In genomic region chr14:101360045-101360931, GRCh38 we compare ENCODE assay signal across 1 cellular context.
A peak's percentile ranks its signal among the peaks of the same experiment; 100 is the strongest.
TF ChIP-seq lines count a peak whose summit lies in the region.

No MANE protein-coding gene starts in this region.

TF ChIP-seq in K562, 482 proteins besides CTCF, POLR2A, EP300 and RAD21 (continued from another document and continues in another):
- TF ChIP-seq CHD7 (IDR thresholded peaks at IDR 0.05; ENCODE audit: low read depth, low read length) (no peak), HDAC3 (IDR thresholded peaks at IDR 0.05; ENCODE audit: borderline replicate concordance, partially characterized antibody) (peak; percentile 63), ZFPM2 (CRISPR knock-in tag; IDR thresholded peaks at IDR 0.05) (no peak), HDAC2 (IDR thresholded peaks at IDR 0.05) (no peak), CREM (IDR thresholded peaks at IDR 0.05; ENCODE audit: low read depth) (0 out of 2 replicates have a peak, but pooled peaks have one; percentile 29), POLR2AphosphoS2 (IDR thresholded peaks at IDR 0.05; ENCODE audit: low read length) (no peak), ZNF407 (IDR thresholded peaks at IDR 0.05; ENCODE audit: low read depth) (no peak), RAD51 (IDR thresholded peaks at IDR 0.05; ENCODE audit: borderline replicate concordance, low read depth) (no peak), EZH2 (IDR thresholded peaks at IDR 0.05; ENCODE audit: borderline replicate concordance, low read depth, low read length) (no peak), POLR3G (IDR thresholded peaks at IDR 0.05; ENCODE audit: extremely low read depth, insufficient read length, insufficient replicate concordance) (no peak), POLR2AphosphoS5 (IDR thresholded peaks at IDR 0.05; ENCODE audit: control insufficient read depth, insufficient read depth, low read depth, low read length) (peak; percentile 66), E2F3 (CRISPR knock-in tag; IDR thresholded peaks at IDR 0.05) (no peak), ZNF551 (CRISPR knock-in tag; IDR thresholded peaks at IDR 0.05) (no peak), FOXJ3 (CRISPR knock-in tag; IDR thresholded peaks at IDR 0.05) (no peak), ZSCAN32 (CRISPR knock-in tag; IDR thresholded peaks at IDR 0.05) (no peak), ELF2 (CRISPR knock-in tag; IDR thresholded peaks at IDR 0.05) (no peak), MEF2A (IDR thresholded peaks at IDR 0.05; ENCODE audit: control insufficient read depth, low read depth, low read length) (no peak), ZBTB26 (CRISPR knock-in tag; IDR thresholded peaks at IDR 0.05) (no peak), PHB (CRISPR knock-in tag; IDR thresholded peaks at IDR 0.05) (no peak), MCM3 (IDR thresholded peaks at IDR 0.05) (no peak), ZNF717 (CRISPR knock-in tag; IDR thresholded peaks at IDR 0.05) (no peak)
